Comparison of ENCODE assay signal across 9 cellular contexts in the genomic region with DNA sequence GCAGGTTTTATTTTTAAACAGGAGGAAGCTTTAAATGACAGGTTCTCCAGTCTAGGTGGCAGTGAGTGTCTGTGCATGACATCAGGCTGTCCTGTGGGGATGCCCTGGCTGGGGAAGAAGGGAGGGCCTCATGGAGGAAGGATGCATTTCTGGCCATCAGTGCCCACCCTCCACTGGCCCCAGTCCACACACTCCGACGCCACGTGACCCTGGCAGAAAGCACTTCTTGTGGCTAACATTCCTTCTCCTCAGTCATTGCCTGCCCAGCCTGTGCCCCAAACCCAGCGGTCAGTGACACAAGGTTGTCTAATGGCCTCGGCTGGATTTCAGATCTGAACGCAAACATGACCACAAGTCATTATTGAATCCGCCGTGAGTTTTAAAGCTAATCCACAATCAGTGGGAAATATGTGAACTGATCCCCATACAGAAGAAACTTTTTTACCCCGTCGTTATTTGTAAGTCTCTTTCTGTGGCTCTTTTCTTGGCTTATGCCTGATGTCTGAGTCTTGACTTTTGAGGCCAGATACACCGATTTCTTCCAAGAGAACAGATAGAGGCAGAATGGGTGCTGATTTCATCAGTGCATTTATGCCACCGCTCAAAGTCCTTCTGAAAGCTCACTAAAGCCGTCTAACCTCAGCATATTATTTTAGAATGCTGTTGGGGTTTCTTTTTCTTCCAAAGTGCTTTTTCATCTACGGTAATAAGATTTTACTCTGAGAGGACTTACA. TPM values are rescaled to one million over a fixed set of nuclear protein-coding genes. Genes with fewer than 3 reads are reported as not detected.
DNase-seq lines count a peak whose midpoint lies in the region; ATAC-seq and TF ChIP-seq lines count a peak whose summit lies in the region.
"Had no signal": no experiment of that assay in that cellular context is flagged by ENCODE, and none has a peak within 500 bp of the region (broad histone marks: within the 10 kb centered on the region; RNA-seq: fewer than 3 reads in every experiment).

No MANE protein-coding gene starts in this region.

- TF ChIP-seq CTCF in A673 (conservative IDR thresholded peaks at IDR 0.05; ENCODE audit: low read depth, low read length) (no peak), RWPE2 (IDR thresholded peaks at IDR 0.05; ENCODE audit: poor library complexity, severe bottlenecking) (no peak), fibroblast of mammary gland (conservative IDR thresholded peaks at IDR 0.05; ENCODE audit: control insufficient read depth, insufficient read depth, low read depth, low read length) (no peak), omental fat pad (IDR thresholded peaks at IDR 0.05) (no peak)

- H3K36me3 ChIP-seq in A673 (ENCODE audit: insufficient read depth, low read length, poor library complexity, severe bottlenecking) (no peaks in the 10 kb centered on the region), RWPE2 (ENCODE audit: low read depth) (peaks cover 99% of the 10 kb centered on the region)

- no peaks in the 10 kb centered on the region for H3K4me1 Mint-ChIP-seq in activated T-helper 2 cell treated with anti-CD3 and anti-CD28 coated beads, Interferon-gamma antibody, Interleukin-2, Interleukin-4, amounts not matched to agents 10 μg/mL and 5 μg/mL and 100 μg/mL, durations not matched to agents 14 hours and 24 hours and 36 hours (ENCODE audit: low read depth)
- H3K4me1 Mint-ChIP-seq: activated CD8-positive, alpha-beta memory T cell treated with anti-CD3 and anti-CD28 coated beads, Interleukin-2, amount 10 ng/mL, durations not matched to agents 7 days and 5 days had no signal

- H3K9me3 Mint-ChIP-seq in activated T-helper 2 cell treated with anti-CD3 and anti-CD28 coated beads, Interferon-gamma antibody, Interleukin-2, Interleukin-4, amounts not matched to agents 10 μg/mL and 5 μg/mL and 100 μg/mL, durations not matched to agents 14 hours and 24 hours and 36 hours: no peaks in the 10 kb centered on the region

- peaks cover 16% of the 10 kb centered on the region for H3K27me3 Mint-ChIP-seq in activated T-helper 2 cell treated with anti-CD3 and anti-CD28 coated beads, Interferon-gamma antibody, Interleukin-2, Interleukin-4, amounts not matched to agents 10 μg/mL and 5 μg/mL and 100 μg/mL, durations not matched to agents 14 hours and 24 hours and 36 hours (ENCODE audit: low read depth)

- no peaks in the 10 kb centered on the region for H3K27me3 ChIP-seq in A673 (replicated peaks; ENCODE audit: insufficient read depth, low read depth, low read length, poor library complexity)
- no peaks in the 10 kb centered on the region for H3K27me3 ChIP-seq in RWPE2 (ENCODE audit: insufficient read depth, poor library complexity, severe bottlenecking)

- H3K9me3 ChIP-seq in A673 (ENCODE audit: low read depth, low read length, poor library complexity, severe bottlenecking) (no peaks in the 10 kb centered on the region), RWPE2 (ENCODE audit: severe bottlenecking) (no peaks in the 10 kb centered on the region)

- H3K4me1 ChIP-seq in A673 (ENCODE audit: insufficient read depth, low read length, poor library complexity, severe bottlenecking) (peaks cover 38% of the 10 kb centered on the region), RWPE2 (ENCODE audit: insufficient read depth, poor library complexity, severe bottlenecking) (peaks cover 7% of the 10 kb centered on the region)

- H3K36me3 Mint-ChIP-seq in activated T-helper 2 cell treated with anti-CD3 and anti-CD28 coated beads, Interferon-gamma antibody, Interleukin-2, Interleukin-4, amounts not matched to agents 10 μg/mL and 5 μg/mL and 100 μg/mL, durations not matched to agents 14 hours and 24 hours and 36 hours (ENCODE audit: low read depth): no peaks in the 10 kb centered on the region
- H3K36me3 Mint-ChIP-seq: activated CD8-positive, alpha-beta memory T cell treated with anti-CD3 and anti-CD28 coated beads, Interleukin-2, amount 10 ng/mL, durations not matched to agents 7 days and 5 days had no signal

- no peak overlapping the region for H3K4me3 Mint-ChIP-seq in activated T-helper 2 cell treated with anti-CD3 and anti-CD28 coated beads, Interferon-gamma antibody, Interleukin-2, Interleukin-4, amounts not matched to agents 10 μg/mL and 5 μg/mL and 100 μg/mL, durations not matched to agents 14 hours and 24 hours and 36 hours (ENCODE audit: low read depth)
- H3K4me3 Mint-ChIP-seq: activated CD8-positive, alpha-beta memory T cell treated with anti-CD3 and anti-CD28 coated beads, Interleukin-2, amount 10 ng/mL, durations not matched to agents 7 days and 5 days had no signal

- DNase-seq in A673 (ENCODE audit: low spot score): no peak
- peak; percentile 68 for DNase-seq in RWPE2 (ENCODE audit: low spot score)
- DNase-seq in fibroblast of mammary gland (ENCODE audit: low read depth): no peak
- peak; percentile 13 for DNase-seq in omental fat pad (ENCODE audit: low spot score)
- no peak for DNase-seq in activated T-helper 2 cell treated with anti-CD3 and anti-CD28 coated beads, Interferon-gamma antibody, Interleukin-2, Interleukin-4, amounts not matched to agents 10 μg/mL and 5 μg/mL and 100 μg/mL, durations not matched to agents 14 hours and 24 hours and 36 hours (ENCODE audit: low spot score)
- DNase-seq in activated CD8-positive, alpha-beta memory T cell treated with anti-CD3 and anti-CD28 coated beads, Interleukin-2, amount 50 U/mL, for 4 hours: no peak
- DNase-seq in effector CD4-positive, alpha-beta T cell: no peak
- DNase-seq: activated CD8-positive, alpha-beta memory T cell treated with anti-CD3 and anti-CD28 coated beads, Interleukin-2, amount 10 ng/mL, durations not matched to agents 7 days and 5 days had no signal

- no peak overlapping the region for H3K27ac Mint-ChIP-seq in activated T-helper 2 cell treated with anti-CD3 and anti-CD28 coated beads, Interferon-gamma antibody, Interleukin-2, Interleukin-4, amounts not matched to agents 10 μg/mL and 5 μg/mL and 100 μg/mL, durations not matched to agents 14 hours and 24 hours and 36 hours
- H3K27ac Mint-ChIP-seq: activated CD8-positive, alpha-beta memory T cell treated with anti-CD3 and anti-CD28 coated beads, Interleukin-2, amount 10 ng/mL, durations not matched to agents 7 days and 5 days had no signal

- POLR2A ChIA-PET in A673 (lab: Charles Lee; ENCODE audit: low non-redundant PET): no interaction called here

- CTCF ChIA-PET in A673 (lab: Charles Lee): no interaction called here

- intact Hi-C loops in A673 (cut with micrococcal nuclease; ENCODE audit: unreplicated experiment): no loop called here
- intact Hi-C loops in activated T-helper 2 cell treated with anti-CD3 and anti-CD28 coated beads, Interferon-gamma antibody, Interleukin-2, Interleukin-4, amounts not matched to agents 10 μg/mL and 5 μg/mL and 100 μg/mL, durations not matched to agents 14 hours and 24 hours and 36 hours (cut with micrococcal nuclease): no loop called here

- H3K4me3 ChIP-seq in A673 (ENCODE audit: low read depth, low read length, poor library complexity, severe bottlenecking): no peak overlapping the region
- no peak overlapping the region for H3K4me3 ChIP-seq in RWPE2 (ENCODE audit: severe bottlenecking)
- peak overlapping the region; percentile 30 for H3K4me3 ChIP-seq in fibroblast of mammary gland (ENCODE audit: control insufficient read depth, low read depth, low read length)

- H3K27ac ChIP-seq in A673 (ENCODE audit: low read depth, low read length, poor library complexity, severe bottlenecking): peak overlapping the region; percentile 83
- H3K27ac ChIP-seq in RWPE2 (ENCODE audit: poor library complexity, severe bottlenecking): peak overlapping the region; percentile 27

- no peak for ATAC-seq in RWPE2 (ENCODE audit: low read depth)
- ATAC-seq in omental fat pad (ENCODE audit: low FRiP score): no peak
- no peak for ATAC-seq in HG02973 (IDR thresholded peaks at IDR 0.05; ENCODE audit: unreplicated experiment)
- ATAC-seq: activated CD8-positive, alpha-beta memory T cell treated with anti-CD3 and anti-CD28 coated beads, Interleukin-2, amount 10 ng/mL, durations not matched to agents 7 days and 5 days had no signal

- BruUV-seq in A673 (replicated peaks; lab: Mats Ljungman, UMichigan): no TSS peak

RNA-seq across cellular contexts. Expression of a gene that starts 17.3 kb away (rescaled TPM):
- total RNA-seq in A673 (2021) (7.7 TPM in 2 replicates), omental fat pad (10 to 100 TPM in 3 of 4 donors, 1 to 10 TPM in 1; 9.4 to 35.5 (median 16.9) TPM)
- total RNA-seq in activated T-helper 2 cell treated with anti-CD3 and anti-CD28 coated beads, Interferon-gamma antibody, Interleukin-2, Interleukin-4, amounts not matched to agents 10 μg/mL and 5 μg/mL and 100 μg/mL, durations not matched to agents 14 hours and 24 hours and 36 hours: 2.1 and 2.4 TPM in 2 replicates

RNA-seq across cellular contexts. Expression of a gene that starts 22.2 kb away (rescaled TPM):
- 0.19 and 0.50 TPM in 2 replicates for total RNA-seq in A673 (2021)
- total RNA-seq in omental fat pad: 1,000 to 10,000 TPM in 1 of 4 donors, 100 to 1,000 TPM in 2, 10 to 100 TPM in 1; 61.3 to 1,088 (median 519) TPM
- not detected in 2 replicates for total RNA-seq in activated T-helper 2 cell treated with anti-CD3 and anti-CD28 coated beads, Interferon-gamma antibody, Interleukin-2, Interleukin-4, amounts not matched to agents 10 μg/mL and 5 μg/mL and 100 μg/mL, durations not matched to agents 14 hours and 24 hours and 36 hours
- total RNA-seq: activated CD8-positive, alpha-beta memory T cell treated with anti-CD3 and anti-CD28 coated beads, Interleukin-2, amount 10 ng/mL, durations not matched to agents 7 days and 5 days had no signal

Comparison
In these comparisons a context has a peak if more than half of its experiments do, and no peak if none do; other contexts are left out.
1. DNase-seq: peak in RWPE2 (single experiment) and omental fat pad (single experiment); none in A673 (single experiment), fibroblast of mammary gland (single experiment), activated T-helper 2 cell treated with anti-CD3 and anti-CD28 coated beads, Interferon-gamma antibody, Interleukin-2, Interleukin-4, amounts not matched to agents 10 μg/mL and 5 μg/mL and 100 μg/mL, durations not matched to agents 14 hours and 24 hours and 36 hours (single experiment), activated CD8-positive, alpha-beta memory T cell treated with anti-CD3 and anti-CD28 coated beads, Interleukin-2, amount 50 U/mL, for 4 hours (single experiment) and effector CD4-positive, alpha-beta T cell (single experiment).
2. RNA of a gene that starts 22.2 kb away (total RNA-seq): 61.3 to 1,088 TPM in omental fat pad; 0.19 to 0.50 TPM in A673 and not detected in activated T-helper 2 cell treated with anti-CD3 and anti-CD28 coated beads, Interferon-gamma antibody, Interleukin-2, Interleukin-4, amounts not matched to agents 10 μg/mL and 5 μg/mL and 100 μg/mL, durations not matched to agents 14 hours and 24 hours and 36 hours; every median in the first group is over 10 times any median in the second.